In the genomic region with DNA sequence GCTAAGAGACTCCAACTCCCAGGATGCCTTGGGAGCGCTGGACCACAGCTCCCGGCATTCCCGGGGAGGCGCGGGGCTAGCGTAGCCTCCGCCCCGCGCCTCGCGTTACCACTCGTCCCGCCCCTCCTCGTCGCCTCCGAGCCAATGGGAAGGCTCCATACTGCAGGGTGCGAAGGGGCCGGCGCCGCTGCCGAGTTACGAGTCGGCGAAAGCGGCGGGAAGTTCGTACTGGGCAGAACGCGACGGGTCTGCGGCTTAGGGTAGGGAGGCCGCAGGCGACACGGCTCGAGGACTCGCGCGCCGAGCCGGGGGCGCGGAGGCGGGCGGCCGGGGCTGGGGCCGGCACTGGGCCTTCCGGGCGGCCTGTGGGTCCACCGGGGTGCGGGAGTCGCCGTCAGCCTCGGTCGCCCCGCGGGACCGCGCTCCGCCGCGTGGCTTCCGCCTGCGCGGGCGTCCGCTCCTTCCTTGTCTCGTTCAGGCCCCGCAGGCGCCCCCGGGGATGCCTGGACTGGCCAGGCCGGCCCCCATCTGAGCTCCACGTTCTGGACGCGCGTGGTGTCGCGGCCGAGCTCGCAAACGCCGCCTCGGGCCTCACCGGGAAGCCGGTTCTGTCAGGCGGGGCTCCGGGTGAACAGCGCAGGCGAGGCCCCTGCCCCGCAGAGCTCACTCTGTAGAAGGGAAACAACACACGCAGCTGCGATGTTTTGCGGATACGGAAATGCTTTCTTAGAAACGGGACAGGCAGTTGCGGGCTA, we compare ENCODE assay signal across 1 cellular context.
A peak's percentile ranks its signal among the peaks of the same experiment; 100 is the strongest.
TF ChIP-seq lines count a peak whose summit lies in the region.

A gene with protein sequence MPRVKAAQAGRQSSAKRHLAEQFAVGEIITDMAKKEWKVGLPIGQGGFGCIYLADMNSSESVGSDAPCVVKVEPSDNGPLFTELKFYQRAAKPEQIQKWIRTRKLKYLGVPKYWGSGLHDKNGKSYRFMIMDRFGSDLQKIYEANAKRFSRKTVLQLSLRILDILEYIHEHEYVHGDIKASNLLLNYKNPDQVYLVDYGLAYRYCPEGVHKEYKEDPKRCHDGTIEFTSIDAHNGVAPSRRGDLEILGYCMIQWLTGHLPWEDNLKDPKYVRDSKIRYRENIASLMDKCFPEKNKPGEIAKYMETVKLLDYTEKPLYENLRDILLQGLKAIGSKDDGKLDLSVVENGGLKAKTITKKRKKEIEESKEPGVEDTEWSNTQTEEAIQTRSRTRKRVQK (plus strand): TSS at position 195 of the 755 bp plus-strand sequence. CDS start 36,090 bp downstream, outside the sequence.

TF ChIP-seq in SK-N-SH, 30 proteins besides CTCF, POLR2A, EP300 and RAD21 (continued from another document):
- TF ChIP-seq MEF2A (IDR thresholded peaks at IDR 0.05; ENCODE audit: borderline replicate concordance, low read depth) (no peak), GATA2 (CRISPR knock-in tag; IDR thresholded peaks at IDR 0.05) (no peak), SMC3 (IDR thresholded peaks at IDR 0.05; ENCODE audit: low read depth, low read length) (no peak), NRF1 (IDR thresholded peaks at IDR 0.05; ENCODE audit: low read depth, low read length) (peak; percentile 36; the same call in 1 of the 2 replicates), TEAD4 (IDR thresholded peaks at IDR 0.05; ENCODE audit: borderline replicate concordance, insufficient read depth) (no peak), RCOR1 (IDR thresholded peaks at IDR 0.05; ENCODE audit: low read length) (no peak), GABPA (IDR thresholded peaks at IDR 0.05; ENCODE audit: low read depth) (no peak), JUND (IDR thresholded peaks at IDR 0.05) (no peak), CHD2 (IDR thresholded peaks at IDR 0.05; ENCODE audit: low read length, partially characterized antibody) (peak; percentile 98), SIN3A (IDR thresholded peaks at IDR 0.05; ENCODE audit: borderline replicate concordance, low read depth, low read length) (peak; percentile 97)
- TF ChIP-seq, protein P1, sequence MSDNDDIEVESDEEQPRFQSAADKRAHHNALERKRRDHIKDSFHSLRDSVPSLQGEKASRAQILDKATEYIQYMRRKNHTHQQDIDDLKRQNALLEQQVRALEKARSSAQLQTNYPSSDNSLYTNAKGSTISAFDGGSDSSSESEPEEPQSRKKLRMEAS (IDR thresholded peaks at IDR 0.05; ENCODE audit: low read depth) = peak; percentile 64
